Comparison of ENCODE assay signal across 8 cellular contexts in genomic region chr20:297925-298754, GRCh38.
DNase-seq lines count a peak whose midpoint lies in the region; ATAC-seq and TF ChIP-seq lines count a peak whose summit lies in the region.

No MANE protein-coding gene starts in this region.

- no peaks in the 10 kb centered on the region for H3K27me3 ChIP-seq in layer of hippocampus (ENCODE audit: control insufficient read depth, insufficient read depth, low read length)

- TF ChIP-seq CTCF in WI38 (IDR thresholded peaks at IDR 0.05; ENCODE audit: low read depth, low read length), result no peak
- TF ChIP-seq CTCF in choroid plexus epithelial cell (conservative IDR thresholded peaks at IDR 0.05; ENCODE audit: low read depth, low read length), result no peak

- peak; percentile 61 for DNase-seq in NK-92 treated with Interleukin-12 subunit alpha and Interleukin-12 subunit beta, amount 100 ng/mL, for 24 hours (lab: John Stamatoyannopoulos, UW)
- DNase-seq in NK-92 (lab: John Stamatoyannopoulos, UW; ENCODE audit: unreplicated experiment), result no peak
- DNase-seq in NCI-H2029 treated with DMSO at 0.1 percent for 48 hours (lab: John Stamatoyannopoulos, UW), result peak; percentile 39
- DNase-seq in choroid plexus epithelial cell (ENCODE audit: low read depth), result peak; percentile 78
- peak; percentile 15 to 24 for DNase-seq in stimulated activated CD4-positive, alpha-beta T cell treated with anti-CD3 and anti-CD28 coated beads, Interleukin-1b, Interleukin-23, amount 100 ng/mL, for 4 hours (ENCODE audit: low read depth in 2 of 2)

- peak overlapping the region; percentile 94 for H3K27ac ChIP-seq in layer of hippocampus (ENCODE audit: low read depth, low read length)

- peak; percentile 19 for ATAC-seq in HG02870 (IDR thresholded peaks at IDR 0.05; ENCODE audit: unreplicated experiment)

- peak overlapping the region; percentile 92 for H3K4me3 ChIP-seq in WI38 (ENCODE audit: low read depth, low read length)
- peak overlapping the region; percentile 92 for H3K4me3 ChIP-seq in choroid plexus epithelial cell (ENCODE audit: low read depth, low read length)
